In genomic region chr14:52315355-52315718, GRCh38 we compare ENCODE assay signal across 1 cellular context.
TF ChIP-seq lines count a peak whose summit lies in the region.

No MANE protein-coding gene starts in this region.

TF ChIP-seq in GM12878, 131 proteins besides CTCF, POLR2A, EP300 and RAD21:
- TF ChIP-seq PML (IDR thresholded peaks at IDR 0.05; ENCODE audit: low read length) (no peak), SMAD5 (IDR thresholded peaks at IDR 0.05; ENCODE audit: low read depth) (no peak), SUPT20H (IDR thresholded peaks at IDR 0.05; ENCODE audit: borderline replicate concordance, control insufficient read depth, low read depth, low read length) (no peak), TCF12 (IDR thresholded peaks at IDR 0.05; ENCODE audit: low read depth, low read length) (no peak), ZBTB33 (IDR thresholded peaks at IDR 0.05) (no peak), LARP7 (IDR thresholded peaks at IDR 0.05) (no peak), HDGF (IDR thresholded peaks at IDR 0.05) (no peak), ZNF687 (IDR thresholded peaks at IDR 0.05) (no peak), SIN3A (IDR thresholded peaks at IDR 0.05; ENCODE audit: low read depth, low read length) (no peak)
TF ChIP-seq in GM12878: peak in this region for 0.
